18 cellular contexts compared by ENCODE assay signal in the genomic region with DNA sequence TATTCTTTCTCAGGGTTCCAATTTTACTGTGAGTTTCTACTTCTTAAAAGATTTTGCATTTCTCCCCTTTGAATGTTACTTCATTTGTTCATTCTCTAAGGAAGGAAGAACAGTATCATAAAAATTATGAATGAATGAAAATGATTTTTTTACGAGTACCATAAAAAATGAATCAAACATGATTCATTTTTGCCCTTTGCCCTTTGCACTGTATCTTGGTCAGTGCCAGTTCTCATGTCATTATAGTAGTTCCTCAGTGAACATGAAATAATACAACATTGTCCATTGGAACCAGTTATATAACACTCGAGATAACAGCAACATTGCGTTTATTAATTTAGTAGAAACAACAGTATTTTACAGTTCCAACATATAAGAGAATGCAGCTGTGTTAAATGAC.
"Had no signal": no experiment of that assay in that cellular context is flagged by ENCODE, and none has a peak within 500 bp of the region (broad histone marks: within the 10 kb centered on the region; RNA-seq: fewer than 3 reads in every experiment).

No MANE protein-coding gene starts in this region.

- H3K27ac ChIP-seq: coronary artery, epithelial cell of prostate, esophagus muscularis mucosa, gastrocnemius medialis, left ventricle myocardium inferior, lower lobe of right lung, psoas muscle, right lobe of liver had no signal

- H3K27ac Mint-ChIP-seq: naive B cell had no signal

- H3K36me3 Mint-ChIP-seq: naive B cell had no signal

- H3K4me1 Mint-ChIP-seq: naive B cell had no signal

- H3K4me3 ChIP-seq: coronary artery, dorsolateral prefrontal cortex, esophagus muscularis mucosa, gastrocnemius medialis, left ventricle myocardium inferior, lower lobe of right lung, psoas muscle, right lobe of liver had no signal

- H3K27me3 Mint-ChIP-seq: naive B cell had no signal

- H3K4me1 ChIP-seq: gastrocnemius medialis, psoas muscle, right lobe of liver had no signal

- H3K9me3 ChIP-seq: esophagus muscularis mucosa, gastrocnemius medialis, left ventricle myocardium inferior, lower lobe of right lung, psoas muscle, right lobe of liver had no signal

- H3K36me3 ChIP-seq: right lobe of liver had no signal

- H3K27me3 ChIP-seq: gastrocnemius medialis, right lobe of liver had no signal

- DNase-seq: dorsolateral prefrontal cortex; effector CD8-positive, alpha-beta T cell; gastrocnemius medialis; islet precursor cell; left ventricle myocardium inferior; lower lobe of right lung; mesenchymal stem cell; midbrain; naive B cell; nephron progenitor cell; psoas muscle; retina; right lobe of liver; stimulated activated CD4-positive, alpha-beta T cell treated with anti-CD3 and anti-CD28 coated beads, Interleukin-2, amount 100 ng/mL, for 24 hours; stimulated activated naive CD4-positive, alpha-beta T cell treated with Interleukin-2 at 50 U/mL for 16 hours had no signal

- H3K9me3 Mint-ChIP-seq: nephron progenitor cell had no signal

- H3K4me3 Mint-ChIP-seq: naive B cell, nephron progenitor cell had no signal

- ATAC-seq: gastrocnemius medialis, lower lobe of right lung, psoas muscle had no signal
